Comparison of ENCODE assay signal across 10 cellular contexts in genomic region chr3:48038971-48039481, GRCh38. TPM values are rescaled to one million over a fixed set of nuclear protein-coding genes. Genes with fewer than 3 reads are reported as not detected.
DNase-seq lines count a peak whose midpoint lies in the region; ATAC-seq and TF ChIP-seq lines count a peak whose summit lies in the region.
"Had no signal": no experiment of that assay in that cellular context is flagged by ENCODE, and none has a peak within 500 bp of the region (broad histone marks: within the 10 kb centered on the region; RNA-seq: fewer than 3 reads in every experiment).

No MANE protein-coding gene starts in this region.

- H3K27me3 Mint-ChIP-seq in H9 (ENCODE audit: low read depth) (no peaks in the 10 kb centered on the region), brain (no peaks in the 10 kb centered on the region)

- H3K27me3 ChIP-seq in H9 (ENCODE audit: insufficient read depth, low read length) (no peaks in the 10 kb centered on the region), smooth muscle cell (ENCODE audit: low read depth) (no peaks in the 10 kb centered on the region)

- no peak overlapping the region for H2BK5ac ChIP-seq in H9 (ENCODE audit: insufficient read length, low read length)

- no peak overlapping the region for H3K23ac ChIP-seq in H9 (ENCODE audit: insufficient read length, low read depth, low read length)

- H3K9ac ChIP-seq in H9 (ENCODE audit: extremely low read depth, insufficient read length, low read length) = no peak overlapping the region
- peak overlapping the region; percentile 85 for H3K9ac ChIP-seq in smooth muscle cell (ENCODE audit: low read depth)

- H3K4me1 Mint-ChIP-seq in H9 (peaks cover 14 to 29% of the 10 kb centered on the region in 2 experiments), brain (peaks cover 58% of the 10 kb centered on the region)

- H3K27ac ChIP-seq in H9 (ENCODE audit: insufficient read length, low read depth, low read length) (no peak overlapping the region), smooth muscle cell (ENCODE audit: low read depth) (peak overlapping the region; percentile 93)

- H2AK5ac ChIP-seq in H9 (ENCODE audit: insufficient read length, low read length) = no peak overlapping the region

- H3K36me3 Mint-ChIP-seq in H9 (ENCODE audit: insufficient read depth in 1 of 3, low read depth in 3 of 3) (no peaks in the 10 kb centered on the region), brain (peaks cover 4% of the 10 kb centered on the region)

- H3K4me3 ChIP-seq in smooth muscle cell = no peak overlapping the region

- no CpG with 5 or more reads among the region's 6 CpGs for WGBS in H9 (ENCODE audit: extremely low coverage, insufficient read length, low lambda C conversion rate)
- 16% methylated on average over 6 of the region's 6 CpGs for WGBS in smooth muscle cell (ENCODE audit: low lambda C conversion rate)

- H4K91ac ChIP-seq in H9 (ENCODE audit: insufficient read length, low read depth, low read length) = no peak overlapping the region

- H3K56ac ChIP-seq in H9 (ENCODE audit: insufficient read length, low read depth, low read length) = no peak overlapping the region

- peak; percentile 35 for ATAC-seq in left lobe of liver

- H3K4me3 Mint-ChIP-seq in H9 (no peak overlapping the region), brain (peak overlapping the region; percentile 47 to 79 (median 59))

- H3K79me1 ChIP-seq in H9 (ENCODE audit: insufficient read depth, low read depth, low read length, poor library complexity, severe bottlenecking) = peaks cover 2% of the 10 kb centered on the region

- TF ChIP-seq CTCF in H9 (conservative IDR thresholded peaks at IDR 0.05) (no peak), brain (conservative IDR thresholded peaks at IDR 0.05) (no peak), smooth muscle cell (IDR thresholded peaks at IDR 0.05; ENCODE audit: borderline replicate concordance, insufficient read depth, poor library complexity, severe bottlenecking) (no peak)

- no peak overlapping the region for H2BK12ac ChIP-seq in H9 (ENCODE audit: insufficient read length, low read depth, low read length)

- H3K4me2 ChIP-seq in H9 (ENCODE audit: insufficient read depth, insufficient read length, low read length) (no peak overlapping the region), smooth muscle cell (peak overlapping the region; percentile 75)

- no peak overlapping the region for H4K8ac ChIP-seq in H9 (replicated peaks; ENCODE audit: insufficient read length, low read depth, low read length)

- H3K9me3 ChIP-seq in H9 (ENCODE audit: control insufficient read depth, low read depth, low read length) (no peaks in the 10 kb centered on the region), smooth muscle cell (replicated peaks; ENCODE audit: low read depth) (no peaks in the 10 kb centered on the region)

- H2BK20ac ChIP-seq in H9 (ENCODE audit: low read depth, low read length, poor library complexity, severe bottlenecking) = no peak overlapping the region

- H3K36me3 ChIP-seq in smooth muscle cell (ENCODE audit: low read depth) = no peaks in the 10 kb centered on the region

- peaks cover 65% of the 10 kb centered on the region for H3F3A ChIP-seq in smooth muscle cell (ENCODE audit: low read depth)

- H4K20me1 ChIP-seq in H9 (ENCODE audit: control insufficient read depth, insufficient read depth, insufficient read length) (no peaks in the 10 kb centered on the region), smooth muscle cell (ENCODE audit: low read depth) (peaks cover 100% of the 10 kb centered on the region)

- no peak overlapping the region for H3K4ac ChIP-seq in H9 (ENCODE audit: low read depth, low read length)

- H3K27ac Mint-ChIP-seq in H9 (peak overlapping the region; percentile 77 to 95 (median 79)), brain (peak overlapping the region; percentile 90 to 97 (median 94))

- no peaks in the 10 kb centered on the region for H3K9me3 Mint-ChIP-seq in H9
- H3K9me3 Mint-ChIP-seq in brain = no peaks in the 10 kb centered on the region

- no peak overlapping the region for H3K14ac ChIP-seq in H9 (ENCODE audit: insufficient read depth, low read length)

- H3K4me1 ChIP-seq in H9 (ENCODE audit: insufficient read depth, low read length) = no peaks in the 10 kb centered on the region; the same call in 1 of the 2 replicates
- peaks cover 23% of the 10 kb centered on the region for H3K4me1 ChIP-seq in smooth muscle cell (ENCODE audit: low read depth)

- H2AFZ ChIP-seq in H9 (ENCODE audit: low read length) = no peak overlapping the region
- no peak overlapping the region for H2AFZ ChIP-seq in smooth muscle cell (ENCODE audit: low read depth)

- H3T11ph ChIP-seq in H9 (ENCODE audit: low read length) = no peak overlapping the region

- H3K18ac ChIP-seq in H9 (ENCODE audit: insufficient read length, low read depth, low read length) = no peak overlapping the region

- no peak overlapping the region for H4K5ac ChIP-seq in H9 (ENCODE audit: insufficient read length, low read depth, low read length)

- H3K79me2 ChIP-seq in H9 (ENCODE audit: insufficient read depth, low read length) = peaks cover 3% of the 10 kb centered on the region; the same call in 1 of the 2 replicates
- peaks cover 90% of the 10 kb centered on the region for H3K79me2 ChIP-seq in smooth muscle cell (ENCODE audit: low read depth)

- no peak overlapping the region for H2BK120ac ChIP-seq in H9 (ENCODE audit: low read depth, low read length, poor library complexity, severe bottlenecking)

- H2BK15ac ChIP-seq in H9 (ENCODE audit: low read depth, low read length) = no peak overlapping the region

- DNase-seq in H9 = no peak
- no peak for DNase-seq in left lobe of liver (ENCODE audit: low spot score)
- no peak for DNase-seq in smooth muscle cell (lab: John Stamatoyannopoulos, UW; ENCODE audit: unreplicated experiment)
- DNase-seq in UCSD-AML1 (lab: John Stamatoyannopoulos, UW; ENCODE audit: unreplicated experiment) = no peak
- DNase-seq in NK-92 (lab: John Stamatoyannopoulos, UW; ENCODE audit: unreplicated experiment) = no peak
- DNase-seq in DMS114 treated with DMSO at 0.1 percent for 48 hours (lab: John Stamatoyannopoulos, UW; ENCODE audit: unreplicated experiment) = no peak
- DNase-seq in NCI-H748 (lab: John Stamatoyannopoulos, UW; ENCODE audit: unreplicated experiment) = no peak
- DNase-seq: DMS79, NCI-H2171 had no signal

- H3K23me2 ChIP-seq in H9 (ENCODE audit: insufficient read length, low read depth, low read length, poor library complexity, severe bottlenecking) = no peaks in the 10 kb centered on the region

RNA-seq across cellular contexts. Expression of gene MAP4, which starts 22.8 kb away (rescaled TPM):
- 138 and 140 TPM in 2 replicates for total RNA-seq in H9 (2021)
- polyA plus RNA-seq in brain (ENCODE audit: insufficient read depth, low read depth, low replicate concordance) = 246 TPM
- 66.1 TPM for total RNA-seq in left lobe of liver
- 109 and 114 TPM in 2 replicates for total RNA-seq in smooth muscle cell
- polyA plus RNA-seq in smooth muscle cell = 159 and 166 TPM in 2 replicates

Comparison
In these comparisons a context has a peak if more than half of its experiments do, and no peak if none do; other contexts are left out.
1. H3K4me3 Mint-ChIP-seq: peak in brain (5 of 5); none in H9 (0 of 2).